Comparison of ENCODE assay signal across 1 cellular context in the genomic region with DNA sequence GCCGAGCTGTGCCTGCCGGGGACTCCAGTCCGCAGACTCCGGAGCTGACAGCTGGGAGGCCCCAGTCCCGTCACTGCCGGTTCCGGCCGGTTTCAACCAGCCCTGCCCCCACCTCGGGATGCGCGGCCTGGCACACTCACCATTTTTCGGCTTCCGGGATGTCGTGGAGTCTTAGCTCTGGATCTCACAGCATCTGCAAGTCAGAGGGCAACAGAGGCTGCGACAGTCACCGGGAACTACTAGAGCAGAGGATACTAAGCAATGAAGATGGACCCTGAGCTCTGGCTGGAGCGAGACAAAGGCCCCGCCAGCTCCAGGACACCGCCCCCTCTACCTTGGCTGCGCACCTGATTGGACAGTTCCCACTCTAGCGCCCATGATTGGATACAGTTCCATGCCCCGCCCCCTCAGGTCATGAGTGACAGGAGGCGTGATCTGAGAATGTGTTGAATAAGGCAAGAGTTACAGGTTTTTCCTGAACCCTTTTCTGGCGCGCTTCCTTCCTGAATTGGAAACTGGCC.
TF ChIP-seq lines count a peak whose summit lies in the region.

A gene (minus strand): TSS at position 303 of the 521 bp plus-strand sequence. CDS start 160 bp downstream, at position 143.

TF ChIP-seq in HEK293, 187 proteins besides CTCF, POLR2A, EP300 and RAD21 (continued from another document and continues in another):
- TF ChIP-seq, protein P1, sequence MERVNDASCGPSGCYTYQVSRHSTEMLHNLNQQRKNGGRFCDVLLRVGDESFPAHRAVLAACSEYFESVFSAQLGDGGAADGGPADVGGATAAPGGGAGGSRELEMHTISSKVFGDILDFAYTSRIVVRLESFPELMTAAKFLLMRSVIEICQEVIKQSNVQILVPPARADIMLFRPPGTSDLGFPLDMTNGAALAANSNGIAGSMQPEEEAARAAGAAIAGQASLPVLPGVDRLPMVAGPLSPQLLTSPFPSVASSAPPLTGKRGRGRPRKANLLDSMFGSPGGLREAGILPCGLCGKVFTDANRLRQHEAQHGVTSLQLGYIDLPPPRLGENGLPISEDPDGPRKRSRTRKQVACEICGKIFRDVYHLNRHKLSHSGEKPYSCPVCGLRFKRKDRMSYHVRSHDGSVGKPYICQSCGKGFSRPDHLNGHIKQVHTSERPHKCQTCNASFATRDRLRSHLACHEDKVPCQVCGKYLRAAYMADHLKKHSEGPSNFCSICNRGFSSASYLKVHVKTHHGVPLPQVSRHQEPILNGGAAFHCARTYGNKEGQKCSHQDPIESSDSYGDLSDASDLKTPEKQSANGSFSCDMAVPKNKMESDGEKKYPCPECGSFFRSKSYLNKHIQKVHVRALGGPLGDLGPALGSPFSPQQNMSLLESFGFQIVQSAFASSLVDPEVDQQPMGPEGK (tag by site-specific recombination; IDR thresholded peaks at IDR 0.05), result 0 out of 2 replicates have a peak, but pooled peaks have one; percentile 21
- TF ChIP-seq, protein P2, sequence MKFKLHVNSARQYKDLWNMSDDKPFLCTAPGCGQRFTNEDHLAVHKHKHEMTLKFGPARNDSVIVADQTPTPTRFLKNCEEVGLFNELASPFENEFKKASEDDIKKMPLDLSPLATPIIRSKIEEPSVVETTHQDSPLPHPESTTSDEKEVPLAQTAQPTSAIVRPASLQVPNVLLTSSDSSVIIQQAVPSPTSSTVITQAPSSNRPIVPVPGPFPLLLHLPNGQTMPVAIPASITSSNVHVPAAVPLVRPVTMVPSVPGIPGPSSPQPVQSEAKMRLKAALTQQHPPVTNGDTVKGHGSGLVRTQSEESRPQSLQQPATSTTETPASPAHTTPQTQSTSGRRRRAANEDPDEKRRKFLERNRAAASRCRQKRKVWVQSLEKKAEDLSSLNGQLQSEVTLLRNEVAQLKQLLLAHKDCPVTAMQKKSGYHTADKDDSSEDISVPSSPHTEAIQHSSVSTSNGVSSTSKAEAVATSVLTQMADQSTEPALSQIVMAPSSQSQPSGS (tag by site-specific recombination; IDR thresholded peaks at IDR 0.05; ENCODE audit: low read depth), result no peak
- TF ChIP-seq, protein P3, sequence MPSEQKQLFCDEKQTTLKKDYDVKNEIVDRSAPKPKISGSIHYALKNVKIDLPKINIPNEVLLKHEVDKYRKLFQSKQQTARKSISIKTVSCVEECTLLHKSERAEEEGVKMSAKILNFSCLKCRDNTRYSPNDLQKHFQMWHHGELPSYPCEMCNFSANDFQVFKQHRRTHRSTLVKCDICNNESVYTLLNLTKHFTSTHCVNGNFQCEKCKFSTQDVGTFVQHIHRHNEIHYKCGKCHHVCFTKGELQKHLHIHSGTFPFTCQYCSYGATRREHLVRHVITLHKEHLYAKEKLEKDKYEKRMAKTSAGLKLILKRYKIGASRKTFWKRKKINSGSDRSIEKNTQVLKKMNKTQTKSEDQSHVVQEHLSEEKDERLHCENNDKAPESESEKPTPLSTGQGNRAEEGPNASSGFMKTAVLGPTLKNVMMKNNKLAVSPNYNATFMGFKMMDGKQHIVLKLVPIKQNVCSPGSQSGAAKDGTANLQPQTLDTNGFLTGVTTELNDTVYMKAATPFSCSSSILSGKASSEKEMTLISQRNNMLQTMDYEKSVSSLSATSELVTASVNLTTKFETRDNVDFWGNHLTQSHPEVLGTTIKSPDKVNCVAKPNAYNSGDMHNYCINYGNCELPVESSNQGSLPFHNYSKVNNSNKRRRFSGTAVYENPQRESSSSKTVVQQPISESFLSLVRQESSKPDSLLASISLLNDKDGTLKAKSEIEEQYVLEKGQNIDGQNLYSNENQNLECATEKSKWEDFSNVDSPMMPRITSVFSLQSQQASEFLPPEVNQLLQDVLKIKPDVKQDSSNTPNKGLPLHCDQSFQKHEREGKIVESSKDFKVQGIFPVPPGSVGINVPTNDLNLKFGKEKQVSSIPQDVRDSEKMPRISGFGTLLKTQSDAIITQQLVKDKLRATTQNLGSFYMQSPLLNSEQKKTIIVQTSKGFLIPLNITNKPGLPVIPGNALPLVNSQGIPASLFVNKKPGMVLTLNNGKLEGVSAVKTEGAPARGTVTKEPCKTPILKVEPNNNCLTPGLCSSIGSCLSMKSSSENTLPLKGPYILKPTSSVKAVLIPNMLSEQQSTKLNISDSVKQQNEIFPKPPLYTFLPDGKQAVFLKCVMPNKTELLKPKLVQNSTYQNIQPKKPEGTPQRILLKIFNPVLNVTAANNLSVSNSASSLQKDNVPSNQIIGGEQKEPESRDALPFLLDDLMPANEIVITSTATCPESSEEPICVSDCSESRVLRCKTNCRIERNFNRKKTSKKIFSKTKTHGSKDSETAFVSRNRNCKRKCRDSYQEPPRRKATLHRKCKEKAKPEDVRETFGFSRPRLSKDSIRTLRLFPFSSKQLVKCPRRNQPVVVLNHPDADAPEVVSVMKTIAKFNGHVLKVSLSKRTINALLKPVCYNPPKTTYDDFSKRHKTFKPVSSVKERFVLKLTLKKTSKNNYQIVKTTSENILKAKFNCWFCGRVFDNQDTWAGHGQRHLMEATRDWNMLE (tag by site-specific recombination; conservative IDR thresholded peaks at IDR 0.05; ENCODE audit: low read depth), result 0 out of 2 replicates have a peak, but pooled peaks have one; percentile 17
- TF ChIP-seq ZSCAN30 (tag by site-specific recombination; IDR thresholded peaks at IDR 0.05), result no peak
- TF ChIP-seq, protein P4, sequence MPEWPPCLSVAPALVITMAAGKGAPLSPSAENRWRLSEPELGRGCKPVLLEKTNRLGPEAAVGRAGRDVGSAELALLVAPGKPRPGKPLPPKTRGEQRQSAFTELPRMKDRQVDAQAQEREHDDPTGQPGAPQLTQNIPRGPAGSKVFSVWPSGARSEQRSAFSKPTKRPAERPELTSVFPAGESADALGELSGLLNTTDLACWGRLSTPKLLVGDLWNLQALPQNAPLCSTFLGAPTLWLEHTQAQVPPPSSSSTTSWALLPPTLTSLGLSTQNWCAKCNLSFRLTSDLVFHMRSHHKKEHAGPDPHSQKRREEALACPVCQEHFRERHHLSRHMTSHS (tag by site-specific recombination; IDR thresholded peaks at IDR 0.05), result no peak
- TF ChIP-seq OVOL3 (tag by site-specific recombination; IDR thresholded peaks at IDR 0.05), result no peak
- no peak for TF ChIP-seq ZNF529 (tag by site-specific recombination; IDR thresholded peaks at IDR 0.05; ENCODE audit: insufficient replicate concordance)
- no peak for TF ChIP-seq ZNF239 (tag by site-specific recombination; IDR thresholded peaks at IDR 0.05)
- no peak for TF ChIP-seq ZNF843 (tag by site-specific recombination; IDR thresholded peaks at IDR 0.05)
- TF ChIP-seq ZNF404 (tag by site-specific recombination; IDR thresholded peaks at IDR 0.05), result no peak
- no peak for TF ChIP-seq ZNF830 (tag by site-specific recombination; IDR thresholded peaks at IDR 0.05; ENCODE audit: low read depth)
- no peak for TF ChIP-seq PRDM1 (tag by site-specific recombination; IDR thresholded peaks at IDR 0.05)
- TF ChIP-seq ZNF558 (tag by site-specific recombination; IDR thresholded peaks at IDR 0.05), result no peak
- no peak for TF ChIP-seq ZNF792 (tag by site-specific recombination; IDR thresholded peaks at IDR 0.05)
- no peak for TF ChIP-seq ZNF549 (tag by site-specific recombination; IDR thresholded peaks at IDR 0.05)
- TF ChIP-seq ZNF350 (tag by site-specific recombination; IDR thresholded peaks at IDR 0.05), result no peak
- TF ChIP-seq ZNF664 (tag by site-specific recombination; IDR thresholded peaks at IDR 0.05), result no peak
- peak; percentile 92 for TF ChIP-seq SP2 (tag by site-specific recombination; IDR thresholded peaks at IDR 0.05)
- no peak for TF ChIP-seq ZNF302 (tag by site-specific recombination; IDR thresholded peaks at IDR 0.05; ENCODE audit: low read depth)
- no peak for TF ChIP-seq RBAK (tag by site-specific recombination; IDR thresholded peaks at IDR 0.05)
- TF ChIP-seq SCRT2 (tag by site-specific recombination; IDR thresholded peaks at IDR 0.05), result peak; percentile 60; the same call in 1 of the 2 replicates
- TF ChIP-seq, protein P5, sequence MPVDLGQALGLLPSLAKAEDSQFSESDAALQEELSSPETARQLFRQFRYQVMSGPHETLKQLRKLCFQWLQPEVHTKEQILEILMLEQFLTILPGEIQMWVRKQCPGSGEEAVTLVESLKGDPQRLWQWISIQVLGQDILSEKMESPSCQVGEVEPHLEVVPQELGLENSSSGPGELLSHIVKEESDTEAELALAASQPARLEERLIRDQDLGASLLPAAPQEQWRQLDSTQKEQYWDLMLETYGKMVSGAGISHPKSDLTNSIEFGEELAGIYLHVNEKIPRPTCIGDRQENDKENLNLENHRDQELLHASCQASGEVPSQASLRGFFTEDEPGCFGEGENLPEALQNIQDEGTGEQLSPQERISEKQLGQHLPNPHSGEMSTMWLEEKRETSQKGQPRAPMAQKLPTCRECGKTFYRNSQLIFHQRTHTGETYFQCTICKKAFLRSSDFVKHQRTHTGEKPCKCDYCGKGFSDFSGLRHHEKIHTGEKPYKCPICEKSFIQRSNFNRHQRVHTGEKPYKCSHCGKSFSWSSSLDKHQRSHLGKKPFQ (tag by site-specific recombination; IDR thresholded peaks at IDR 0.05), result no peak
- TF ChIP-seq ZNF223 (tag by site-specific recombination; IDR thresholded peaks at IDR 0.05), result no peak
- no peak for TF ChIP-seq ZNF785 (tag by site-specific recombination; IDR thresholded peaks at IDR 0.05)
- TF ChIP-seq ZBTB21 (tag by site-specific recombination; IDR thresholded peaks at IDR 0.05), result no peak
- TF ChIP-seq, protein P6, sequence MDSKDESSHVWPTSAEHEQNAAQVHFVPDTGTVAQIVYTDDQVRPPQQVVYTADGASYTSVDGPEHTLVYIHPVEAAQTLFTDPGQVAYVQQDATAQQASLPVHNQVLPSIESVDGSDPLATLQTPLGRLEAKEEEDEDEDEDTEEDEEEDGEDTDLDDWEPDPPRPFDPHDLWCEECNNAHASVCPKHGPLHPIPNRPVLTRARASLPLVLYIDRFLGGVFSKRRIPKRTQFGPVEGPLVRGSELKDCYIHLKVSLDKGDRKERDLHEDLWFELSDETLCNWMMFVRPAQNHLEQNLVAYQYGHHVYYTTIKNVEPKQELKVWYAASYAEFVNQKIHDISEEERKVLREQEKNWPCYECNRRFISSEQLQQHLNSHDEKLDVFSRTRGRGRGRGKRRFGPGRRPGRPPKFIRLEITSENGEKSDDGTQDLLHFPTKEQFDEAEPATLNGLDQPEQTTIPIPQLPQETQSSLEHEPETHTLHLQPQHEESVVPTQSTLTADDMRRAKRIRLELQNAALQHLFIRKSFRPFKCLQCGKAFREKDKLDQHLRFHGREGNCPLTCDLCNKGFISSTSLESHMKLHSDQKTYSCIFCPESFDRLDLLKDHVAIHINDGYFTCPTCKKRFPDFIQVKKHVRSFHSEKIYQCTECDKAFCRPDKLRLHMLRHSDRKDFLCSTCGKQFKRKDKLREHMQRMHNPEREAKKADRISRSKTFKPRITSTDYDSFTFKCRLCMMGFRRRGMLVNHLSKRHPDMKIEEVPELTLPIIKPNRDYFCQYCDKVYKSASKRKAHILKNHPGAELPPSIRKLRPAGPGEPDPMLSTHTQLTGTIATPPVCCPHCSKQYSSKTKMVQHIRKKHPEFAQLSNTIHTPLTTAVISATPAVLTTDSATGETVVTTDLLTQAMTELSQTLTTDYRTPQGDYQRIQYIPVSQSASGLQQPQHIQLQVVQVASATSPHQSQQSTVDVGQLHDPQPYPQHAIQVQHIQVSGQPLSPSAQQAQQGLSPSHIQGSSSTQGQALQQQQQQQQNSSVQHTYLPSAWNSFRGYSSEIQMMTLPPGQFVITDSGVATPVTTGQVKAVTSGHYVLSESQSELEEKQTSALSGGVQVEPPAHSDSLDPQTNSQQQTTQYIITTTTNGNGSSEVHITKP (tag by site-specific recombination; IDR thresholded peaks at IDR 0.05), result peak; percentile 36; the same call in 1 of the 2 replicates
- TF ChIP-seq ZFP37 (tag by site-specific recombination; IDR thresholded peaks at IDR 0.05), result no peak
- peak; percentile 40; the same call in 1 of the 2 replicates for TF ChIP-seq KLF16 (tag by site-specific recombination; IDR thresholded peaks at IDR 0.05)
- TF ChIP-seq ZNF266 (tag by site-specific recombination; IDR thresholded peaks at IDR 0.05; ENCODE audit: low read depth), result no peak
- peak; percentile 73 for TF ChIP-seq SP3 (tag by site-specific recombination; IDR thresholded peaks at IDR 0.05)
- no peak for TF ChIP-seq IKZF3 (tag by site-specific recombination; IDR thresholded peaks at IDR 0.05)
- no peak for TF ChIP-seq ZNF433 (tag by site-specific recombination; IDR thresholded peaks at IDR 0.05; ENCODE audit: low read depth)
- no peak; the same call in 1 of the 2 replicates for TF ChIP-seq KLF8 (tag by site-specific recombination; IDR thresholded peaks at IDR 0.05)
- TF ChIP-seq SP7 (tag by site-specific recombination; IDR thresholded peaks at IDR 0.05), result peak; percentile 28; the same call in 1 of the 2 replicates
- no peak for TF ChIP-seq ZNF585B (tag by site-specific recombination; IDR thresholded peaks at IDR 0.05)
- TF ChIP-seq, protein P7, sequence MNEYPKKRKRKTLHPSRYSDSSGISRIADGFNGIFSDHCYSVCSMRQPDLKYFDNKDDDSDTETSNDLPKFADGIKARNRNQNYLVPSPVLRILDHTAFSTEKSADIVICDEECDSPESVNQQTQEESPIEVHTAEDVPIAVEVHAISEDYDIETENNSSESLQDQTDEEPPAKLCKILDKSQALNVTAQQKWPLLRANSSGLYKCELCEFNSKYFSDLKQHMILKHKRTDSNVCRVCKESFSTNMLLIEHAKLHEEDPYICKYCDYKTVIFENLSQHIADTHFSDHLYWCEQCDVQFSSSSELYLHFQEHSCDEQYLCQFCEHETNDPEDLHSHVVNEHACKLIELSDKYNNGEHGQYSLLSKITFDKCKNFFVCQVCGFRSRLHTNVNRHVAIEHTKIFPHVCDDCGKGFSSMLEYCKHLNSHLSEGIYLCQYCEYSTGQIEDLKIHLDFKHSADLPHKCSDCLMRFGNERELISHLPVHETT (tag by site-specific recombination; IDR thresholded peaks at IDR 0.05), result no peak
- TF ChIP-seq, protein P8, sequence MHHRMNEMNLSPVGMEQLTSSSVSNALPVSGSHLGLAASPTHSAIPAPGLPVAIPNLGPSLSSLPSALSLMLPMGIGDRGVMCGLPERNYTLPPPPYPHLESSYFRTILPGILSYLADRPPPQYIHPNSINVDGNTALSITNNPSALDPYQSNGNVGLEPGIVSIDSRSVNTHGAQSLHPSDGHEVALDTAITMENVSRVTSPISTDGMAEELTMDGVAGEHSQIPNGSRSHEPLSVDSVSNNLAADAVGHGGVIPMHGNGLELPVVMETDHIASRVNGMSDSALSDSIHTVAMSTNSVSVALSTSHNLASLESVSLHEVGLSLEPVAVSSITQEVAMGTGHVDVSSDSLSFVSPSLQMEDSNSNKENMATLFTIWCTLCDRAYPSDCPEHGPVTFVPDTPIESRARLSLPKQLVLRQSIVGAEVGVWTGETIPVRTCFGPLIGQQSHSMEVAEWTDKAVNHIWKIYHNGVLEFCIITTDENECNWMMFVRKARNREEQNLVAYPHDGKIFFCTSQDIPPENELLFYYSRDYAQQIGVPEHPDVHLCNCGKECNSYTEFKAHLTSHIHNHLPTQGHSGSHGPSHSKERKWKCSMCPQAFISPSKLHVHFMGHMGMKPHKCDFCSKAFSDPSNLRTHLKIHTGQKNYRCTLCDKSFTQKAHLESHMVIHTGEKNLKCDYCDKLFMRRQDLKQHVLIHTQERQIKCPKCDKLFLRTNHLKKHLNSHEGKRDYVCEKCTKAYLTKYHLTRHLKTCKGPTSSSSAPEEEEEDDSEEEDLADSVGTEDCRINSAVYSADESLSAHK (tag by site-specific recombination; IDR thresholded peaks at IDR 0.05), result no peak
- TF ChIP-seq, protein P9, sequence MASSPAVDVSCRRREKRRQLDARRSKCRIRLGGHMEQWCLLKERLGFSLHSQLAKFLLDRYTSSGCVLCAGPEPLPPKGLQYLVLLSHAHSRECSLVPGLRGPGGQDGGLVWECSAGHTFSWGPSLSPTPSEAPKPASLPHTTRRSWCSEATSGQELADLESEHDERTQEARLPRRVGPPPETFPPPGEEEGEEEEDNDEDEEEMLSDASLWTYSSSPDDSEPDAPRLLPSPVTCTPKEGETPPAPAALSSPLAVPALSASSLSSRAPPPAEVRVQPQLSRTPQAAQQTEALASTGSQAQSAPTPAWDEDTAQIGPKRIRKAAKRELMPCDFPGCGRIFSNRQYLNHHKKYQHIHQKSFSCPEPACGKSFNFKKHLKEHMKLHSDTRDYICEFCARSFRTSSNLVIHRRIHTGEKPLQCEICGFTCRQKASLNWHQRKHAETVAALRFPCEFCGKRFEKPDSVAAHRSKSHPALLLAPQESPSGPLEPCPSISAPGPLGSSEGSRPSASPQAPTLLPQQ (tag by site-specific recombination; IDR thresholded peaks at IDR 0.05), result no peak
